In genomic region chr22:19774628-19775027, GRCh38 we compare ENCODE assay signal across 1 cellular context.
TF ChIP-seq lines count a peak whose summit lies in the region.

No MANE protein-coding gene starts in this region.

TF ChIP-seq in K562, 482 proteins besides CTCF, POLR2A, EP300 and RAD21 (continued from another document):
- no peak for TF ChIP-seq ATF4 (CRISPR knock-in tag; IDR thresholded peaks at IDR 0.05)
- no peak for TF ChIP-seq BHLHE40 (IDR thresholded peaks at IDR 0.05; ENCODE audit: low read length)
- no peak for TF ChIP-seq ZFPM2 (CRISPR knock-in tag; IDR thresholded peaks at IDR 0.05)
- no peak for TF ChIP-seq SMARCC2 (IDR thresholded peaks at IDR 0.05; ENCODE audit: low read depth)
- no peak for TF ChIP-seq CUX1 (CRISPR knock-in tag; IDR thresholded peaks at IDR 0.05)
- 0 out of 2 replicates have a peak, but pooled peaks have one; percentile 34 for TF ChIP-seq IFI16 (CRISPR knock-in tag; IDR thresholded peaks at IDR 0.05)
- no peak for TF ChIP-seq ZNF551 (CRISPR knock-in tag; IDR thresholded peaks at IDR 0.05)
- no peak for TF ChIP-seq PYGO2 (tag; IDR thresholded peaks at IDR 0.05)
- no peak for TF ChIP-seq ZNF408 (CRISPR knock-in tag; IDR thresholded peaks at IDR 0.05; ENCODE audit: low read depth)
- TF ChIP-seq SAFB2 (IDR thresholded peaks at IDR 0.05; ENCODE audit: borderline replicate concordance, low read depth, low read length, severe bottlenecking): no peak
- TF ChIP-seq HDAC2 (IDR thresholded peaks at IDR 0.05): no peak
- no peak for TF ChIP-seq ZNF609 (CRISPR knock-in tag; IDR thresholded peaks at IDR 0.05; ENCODE audit: borderline replicate concordance)
- no peak for TF ChIP-seq ETS2 (tag; IDR thresholded peaks at IDR 0.05; ENCODE audit: borderline replicate concordance, poor library complexity, severe bottlenecking)
- no peak for TF ChIP-seq ZNF586 (CRISPR knock-in tag; conservative IDR thresholded peaks at IDR 0.05)
- no peak for TF ChIP-seq ZNF165 (CRISPR knock-in tag; IDR thresholded peaks at IDR 0.05; ENCODE audit: borderline replicate concordance)
- TF ChIP-seq CXXC5 (CRISPR knock-in tag; IDR thresholded peaks at IDR 0.05): no peak
- no peak for TF ChIP-seq NELFE (IDR thresholded peaks at IDR 0.05; ENCODE audit: insufficient read depth, insufficient read length)
TF ChIP-seq in K562: peak in this region for 25.
